8 cellular contexts compared by ENCODE assay signal in genomic region chr6:163170294-163170883, GRCh38.
DNase-seq lines count a peak whose midpoint lies in the region; ATAC-seq and TF ChIP-seq lines count a peak whose summit lies in the region.

No MANE protein-coding gene starts in this region.

- H3K4me3 ChIP-seq in KMS-11 (IDR thresholded peaks at IDR 0.05; ENCODE audit: insufficient read depth, low read depth, low read length) (no peak overlapping the region), astrocyte of the cerebellum (ENCODE audit: low read depth, low read length) (no peak overlapping the region)
- H3K4me3 ChIP-seq in naive thymus-derived CD4-positive, alpha-beta T cell (ENCODE audit: low read length) = no peak overlapping the region

- H3K36me3 Mint-ChIP-seq in naive thymus-derived CD4-positive, alpha-beta T cell = no peaks in the 10 kb centered on the region

- in situ Hi-C loops in astrocyte of the cerebellum (cut with HindIII; ENCODE audit: low sequenced_read_pairs) = no loop called here

- no peaks in the 10 kb centered on the region for H3K27me3 ChIP-seq in KMS-11 (ENCODE audit: insufficient read depth, low read depth)
- no peaks in the 10 kb centered on the region for H3K27me3 ChIP-seq in naive thymus-derived CD4-positive, alpha-beta T cell (ENCODE audit: control insufficient read depth in 2 of 2, insufficient read depth in 2 of 2, low read length in 2 of 2)

- H3K4me2 ChIP-seq in KMS-11 = no peak overlapping the region

- H3K9me3 ChIP-seq in naive thymus-derived CD4-positive, alpha-beta T cell (ENCODE audit: control insufficient read depth in 2 of 3, low read length in 3 of 3) = no peaks in the 10 kb centered on the region

- H3K9me3 Mint-ChIP-seq in naive thymus-derived CD4-positive, alpha-beta T cell = peaks cover 0 to 2% (median 0%) of the 10 kb centered on the region in 11 donors

- no peaks in the 10 kb centered on the region for H3K36me3 ChIP-seq in KMS-11 (ENCODE audit: insufficient read depth)
- no peaks in the 10 kb centered on the region for H3K36me3 ChIP-seq in naive thymus-derived CD4-positive, alpha-beta T cell (ENCODE audit: control insufficient read depth in 2 of 3, insufficient read depth in 3 of 3, low read length in 3 of 3)

- intact Hi-C loops in naive thymus-derived CD4-positive, alpha-beta T cell (cut with micrococcal nuclease) = loop anchor here (1.0 to 10.0 kb wide), 6 partner anchors 384 to 1778 kb away; no protein-coding TSS in a partner anchor

- no peak overlapping the region for H2AFZ ChIP-seq in KMS-11 (ENCODE audit: low read depth)

- H3K4me3 Mint-ChIP-seq in naive thymus-derived CD4-positive, alpha-beta T cell = no peak overlapping the region

- TF ChIP-seq CTCF in KMS-11 (conservative IDR thresholded peaks at IDR 0.05; ENCODE audit: low read depth, low read length) (peak; percentile 84), astrocyte of the cerebellum (IDR thresholded peaks at IDR 0.05; ENCODE audit: low read depth, low read length, missing control alignments) (peak; percentile 54)

- DNase-seq in GM03348 (ENCODE audit: low spot score) (peak; percentile 37), astrocyte of the cerebellum (ENCODE audit: low read depth) (no peak), retina (no peak), NCI-H1694 (lab: John Stamatoyannopoulos, UW) (no peak), globus pallidus (ENCODE audit: low spot score) (no peak)
- peak in 5 of 9 donors; percentile 3 to 15 (median 8) for DNase-seq in naive thymus-derived CD4-positive, alpha-beta T cell

- no peak overlapping the region for H3K9ac ChIP-seq in KMS-11

- H3K4me1 Mint-ChIP-seq in naive thymus-derived CD4-positive, alpha-beta T cell = peaks cover 0 to 3% (median 0%) of the 10 kb centered on the region in 7 donors

- peak; percentile 84 for ATAC-seq in GM21367 (IDR thresholded peaks at IDR 0.05; ENCODE audit: unreplicated experiment)
- peak; percentile 51 for ATAC-seq in naive thymus-derived CD4-positive, alpha-beta T cell

- H3K27ac ChIP-seq in KMS-11 = no peak overlapping the region
- no peak overlapping the region for H3K27ac ChIP-seq in naive thymus-derived CD4-positive, alpha-beta T cell (ENCODE audit: low read depth, low read length)

- H3K79me2 ChIP-seq in KMS-11 (ENCODE audit: insufficient read depth, low read depth) = no peaks in the 10 kb centered on the region

- peaks cover 0 to 3% (median 0%) of the 10 kb centered on the region in 5 donors for H3K27me3 Mint-ChIP-seq in naive thymus-derived CD4-positive, alpha-beta T cell

- peak overlapping the region in 1 of 9 donors; percentile 21 for H3K27ac Mint-ChIP-seq in naive thymus-derived CD4-positive, alpha-beta T cell

- POLR2A ChIA-PET in naive thymus-derived CD4-positive, alpha-beta T cell (lab: Charles Lee) = no interaction called here

- no peaks in the 10 kb centered on the region for H4K20me1 ChIP-seq in KMS-11 (ENCODE audit: insufficient read depth)

- CTCF ChIA-PET in naive thymus-derived CD4-positive, alpha-beta T cell (lab: Charles Lee) = interaction anchor here (1.5 to 1.6 kb wide), 2 partner anchors 8 to 12 kb away, joined by 4 to 5 read pairs; no protein-coding TSS in a partner anchor

- no peaks in the 10 kb centered on the region for H3K4me1 ChIP-seq in KMS-11 (ENCODE audit: low read depth, poor library complexity, severe bottlenecking)
- no peaks in the 10 kb centered on the region for H3K4me1 ChIP-seq in naive thymus-derived CD4-positive, alpha-beta T cell (ENCODE audit: control insufficient read depth in 2 of 2, insufficient read depth in 2 of 2, low read length in 2 of 2)

Comparison
In these comparisons a context has a peak if more than half of its experiments do, and no peak if none do; other contexts are left out.
1. DNase-seq: peak in GM03348 (single experiment) and naive thymus-derived CD4-positive, alpha-beta T cell (5 of 9); none in astrocyte of the cerebellum (single experiment), retina (single experiment), NCI-H1694 (single experiment) and globus pallidus (single experiment).